Comparison of ENCODE assay signal across 33 cellular contexts in genomic region chr5:15263942-15264341, GRCh38.
"Had no signal": no experiment of that assay in that cellular context is flagged by ENCODE, and none has a peak within 500 bp of the region (broad histone marks: within the 10 kb centered on the region; RNA-seq: fewer than 3 reads in every experiment).

No MANE protein-coding gene starts in this region.

- DNase-seq: activated CD4-positive, alpha-beta T cell treated with anti-CD3 and anti-CD28 coated beads, Interleukin-2, amount 10 ng/mL, durations not matched to agents 24 days and 14 days; activated CD4-positive, alpha-beta T cell treated with anti-CD3 and anti-CD28 coated beads, Interleukin-2, amount 50 U/mL, for 4 hours; activated CD8-positive, alpha-beta T cell treated with anti-CD3 and anti-CD28 coated beads for 36 hours; activated gamma-delta T cell treated with Interleukin-2 at 50 U/mL for 16 hours; activated naive CD4-positive, alpha-beta T cell treated with anti-CD3 and anti-CD28 coated beads for 36 hours; activated naive CD8-positive, alpha-beta T cell treated with anti-CD3 and anti-CD28 coated beads, Interleukin-2, amount 50 U/mL, for 24 hours; activated T-cell treated with anti-CD3 and anti-CD28 coated beads, Interleukin-2, amount 50 U/mL, for 4 hours; amniotic stem cell; aorta; brain microvascular endothelial cell; Kasumi-1; KG1; MG63; NCI-H1048; NCI-H1105 treated with DMSO at 0.1 percent for 48 hours; NCI-H1436; NCI-H1694; NCI-H1930; NCI-H2081 treated with DMSO at 0.1 percent for 48 hours; NCI-H226; NCI-H446 treated with DMSO at 0.1 percent for 48 hours; NCI-H524; NCI-H69; SIG-M5; SW 1271; T-helper 1 cell; T-helper 2 cell; T-helper 9 cell; WERI-Rb-1 had no signal

- H3K27me3 Mint-ChIP-seq: activated CD4-positive, alpha-beta T cell treated with anti-CD3 and anti-CD28 coated beads, Interleukin-2, amount 10 ng/mL, durations not matched to agents 24 days and 14 days; activated CD8-positive, alpha-beta T cell treated with anti-CD3 and anti-CD28 coated beads for 36 hours; activated naive CD8-positive, alpha-beta T cell; activated naive CD8-positive, alpha-beta T cell treated with anti-CD3 and anti-CD28 coated beads, Interleukin-2, amount 50 U/mL, for 24 hours; central memory CD8-positive, alpha-beta T cell had no signal

- H3K27me3 ChIP-seq: brain microvascular endothelial cell, MG63 had no signal

- H3K4me1 Mint-ChIP-seq: activated CD4-positive, alpha-beta T cell treated with anti-CD3 and anti-CD28 coated beads, Interleukin-2, amount 10 ng/mL, durations not matched to agents 24 days and 14 days; activated naive CD8-positive, alpha-beta T cell treated with anti-CD3 and anti-CD28 coated beads, Interleukin-2, amount 50 U/mL, for 24 hours; central memory CD8-positive, alpha-beta T cell had no signal

- H3K4me3 Mint-ChIP-seq: activated CD4-positive, alpha-beta T cell treated with anti-CD3 and anti-CD28 coated beads, Interleukin-2, amount 10 ng/mL, durations not matched to agents 24 days and 14 days; activated CD8-positive, alpha-beta T cell treated with anti-CD3 and anti-CD28 coated beads for 36 hours; activated naive CD4-positive, alpha-beta T cell treated with anti-CD3 and anti-CD28 coated beads for 36 hours; activated naive CD8-positive, alpha-beta T cell; activated naive CD8-positive, alpha-beta T cell treated with anti-CD3 and anti-CD28 coated beads, Interleukin-2, amount 50 U/mL, for 24 hours; activated T-cell treated with anti-CD3 and anti-CD28 coated beads, Interleukin-2, amount 50 U/mL, for 4 hours; activated T-helper 1 cell treated with anti-CD3 and anti-CD28 coated beads, Interleukin-12 subunit alpha, Interleukin-12 subunit beta, Interleukin-2, Interleukin-4 antibody, amounts not matched to agents 30 ng/mL and 10 ng/mL and 1 ng/mL, durations not matched to agents 14 hours and 24 hours and 36 hours; central memory CD8-positive, alpha-beta T cell had no signal

- H3K27ac Mint-ChIP-seq: activated CD4-positive, alpha-beta T cell treated with anti-CD3 and anti-CD28 coated beads, Interleukin-2, amount 10 ng/mL, durations not matched to agents 24 days and 14 days; activated CD8-positive, alpha-beta T cell treated with anti-CD3 and anti-CD28 coated beads for 36 hours; activated naive CD4-positive, alpha-beta T cell treated with anti-CD3 and anti-CD28 coated beads for 36 hours; activated naive CD8-positive, alpha-beta T cell; activated naive CD8-positive, alpha-beta T cell treated with anti-CD3 and anti-CD28 coated beads, Interleukin-2, amount 50 U/mL, for 24 hours; activated T-helper 1 cell treated with anti-CD3 and anti-CD28 coated beads, Interleukin-12 subunit alpha, Interleukin-12 subunit beta, Interleukin-2, Interleukin-4 antibody, amounts not matched to agents 30 ng/mL and 10 ng/mL and 1 ng/mL, durations not matched to agents 14 hours and 24 hours and 36 hours had no signal

- H3K27ac ChIP-seq: brain microvascular endothelial cell, WERI-Rb-1 had no signal

- H3K36me3 ChIP-seq: brain microvascular endothelial cell, MG63, WERI-Rb-1 had no signal

- H3K9me3 ChIP-seq: MG63 had no signal

- ATAC-seq: activated CD8-positive, alpha-beta T cell treated with anti-CD3 and anti-CD28 coated beads for 36 hours; activated naive CD8-positive, alpha-beta T cell treated with anti-CD3 and anti-CD28 coated beads, Interleukin-2, amount 50 U/mL, for 24 hours; activated T-cell treated with anti-CD3 and anti-CD28 coated beads, Interleukin-2, amount 50 U/mL, for 4 hours; Panc1 had no signal

- H3K36me3 Mint-ChIP-seq: activated naive CD8-positive, alpha-beta T cell had no signal

- H3K4me3 ChIP-seq: MG63 had no signal
